Comparison of ENCODE assay signal across 14 cellular contexts in the genomic region with DNA sequence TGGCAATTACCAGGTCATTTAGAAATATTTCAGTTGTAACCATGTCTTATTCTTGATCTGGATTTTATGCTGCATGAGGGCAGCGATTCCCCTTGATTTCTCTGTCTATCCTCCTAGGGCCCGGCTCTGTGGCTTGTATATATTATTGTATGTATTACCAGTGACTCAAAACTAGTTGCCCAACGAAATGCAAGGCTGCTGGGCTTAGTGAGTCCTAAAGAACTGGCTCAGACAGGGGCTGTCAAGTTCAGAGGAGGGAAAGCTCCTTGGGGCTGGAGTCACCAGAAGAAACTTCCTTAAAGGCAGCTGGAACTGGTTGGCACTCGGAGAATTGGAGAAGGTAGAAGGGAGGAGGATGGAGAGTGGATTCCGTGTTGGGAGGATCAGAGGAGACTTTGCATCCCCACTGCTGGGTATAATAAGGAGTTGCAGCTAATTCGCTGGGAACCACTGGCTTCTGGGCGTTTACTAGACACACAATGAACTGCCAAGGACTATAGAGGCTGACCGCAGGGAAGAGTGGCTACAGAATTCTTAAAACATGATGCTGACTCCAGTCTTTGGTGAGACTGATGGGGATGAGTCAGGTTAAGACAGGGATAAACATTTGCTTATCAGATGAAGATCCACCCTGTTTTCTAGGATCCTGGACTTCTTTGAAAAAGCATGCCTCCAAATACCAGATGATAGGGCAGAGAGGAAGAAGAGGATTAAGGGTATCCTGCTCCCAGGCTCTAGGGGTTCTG.
DNase-seq lines count a peak whose midpoint lies in the region; ATAC-seq and TF ChIP-seq lines count a peak whose summit lies in the region.
"Had no signal": no experiment of that assay in that cellular context is flagged by ENCODE, and none has a peak within 500 bp of the region (broad histone marks: within the 10 kb centered on the region; RNA-seq: fewer than 3 reads in every experiment).

No MANE protein-coding gene starts in this region.

- H3K27ac Mint-ChIP-seq in glutamatergic neuron (ENCODE audit: unreplicated experiment): no peak overlapping the region
- H3K27ac Mint-ChIP-seq: natural killer cell had no signal

- no peak overlapping the region for H3K4me3 ChIP-seq in SJSA1
- no peak overlapping the region for H3K4me3 ChIP-seq in fibroblast of mammary gland (ENCODE audit: control insufficient read depth, low read depth, low read length)
- no peak overlapping the region for H3K4me3 ChIP-seq in skeletal muscle cell (ENCODE audit: low read depth, low read length)
- no peak overlapping the region for H3K4me3 ChIP-seq in heart right ventricle
- H3K4me3 ChIP-seq: left ventricle myocardium inferior, tibial artery had no signal

- no peaks in the 10 kb centered on the region for H3K9me3 ChIP-seq in SJSA1 (replicated peaks)
- H3K9me3 ChIP-seq in heart right ventricle: no peaks in the 10 kb centered on the region
- H3K9me3 ChIP-seq: left ventricle myocardium inferior, tibial artery had no signal

- H3K36me3 ChIP-seq in SJSA1 (no peaks in the 10 kb centered on the region), heart right ventricle (no peaks in the 10 kb centered on the region)
- H3K36me3 ChIP-seq: left ventricle myocardium inferior, tibial artery had no signal

- H3K4me3 Mint-ChIP-seq in glutamatergic neuron (ENCODE audit: unreplicated experiment): no peak overlapping the region
- H3K4me3 Mint-ChIP-seq: CD4-positive, CD25-positive, alpha-beta regulatory T cell; natural killer cell had no signal

- H3K36me3 Mint-ChIP-seq in glutamatergic neuron (ENCODE audit: unreplicated experiment): peaks cover 7% of the 10 kb centered on the region
- H3K36me3 Mint-ChIP-seq: CD4-positive, CD25-positive, alpha-beta regulatory T cell; natural killer cell had no signal

- DNase-seq in GM03348 (ENCODE audit: low spot score): peak; percentile 86
- peak; percentile 66 to 69 for DNase-seq in SJSA1 (ENCODE audit: low read depth in 1 of 2, low spot score in 2 of 2)
- DNase-seq in fibroblast of mammary gland (ENCODE audit: low read depth): peak; percentile 97
- peak; percentile 63 for DNase-seq in skeletal muscle cell (ENCODE audit: low read depth)
- no peak for DNase-seq in heart right ventricle
- DNase-seq in glutamatergic neuron: no peak
- DNase-seq: CD4-positive, CD25-positive, alpha-beta regulatory T cell; central memory CD4-positive, alpha-beta T cell; GDM1; left ventricle myocardium inferior; natural killer cell; tibial artery had no signal

- H3K4me1 ChIP-seq in SJSA1 (replicated peaks) (peaks cover 23% of the 10 kb centered on the region), heart right ventricle (peaks cover 0 to 33% (median 13%) of the 10 kb centered on the region in 9 donors)
- H3K4me1 ChIP-seq: tibial artery had no signal

- no peak for ATAC-seq in heart right ventricle
- no peak for ATAC-seq in GM18861 (IDR thresholded peaks at IDR 0.05; ENCODE audit: unreplicated experiment)
- no peak for ATAC-seq in GM18868 (IDR thresholded peaks at IDR 0.05; ENCODE audit: unreplicated experiment)

- peaks cover 3% of the 10 kb centered on the region for H3K27me3 Mint-ChIP-seq in glutamatergic neuron (ENCODE audit: unreplicated experiment)

- H3K9me3 Mint-ChIP-seq in glutamatergic neuron (ENCODE audit: unreplicated experiment): peaks cover 15% of the 10 kb centered on the region
- H3K9me3 Mint-ChIP-seq: natural killer cell had no signal

- WGBS in heart right ventricle, 2 donors: 89 to 92% methylated on average over 8 of the region's 8 CpGs

- H3K4me1 Mint-ChIP-seq in glutamatergic neuron (ENCODE audit: low read depth, unreplicated experiment): peaks cover 49% of the 10 kb centered on the region

- TF ChIP-seq CTCF in fibroblast of mammary gland (conservative IDR thresholded peaks at IDR 0.05; ENCODE audit: control insufficient read depth, insufficient read depth, low read depth, low read length) (no peak), heart right ventricle (IDR thresholded peaks at IDR 0.05) (no peak), glutamatergic neuron (IDR thresholded peaks at IDR 0.05; ENCODE audit: partially characterized antibody, unreplicated experiment) (no peak)

- H3K27ac ChIP-seq in SJSA1 (peak overlapping the region; percentile 23; the same call in 1 of the 2 replicates), heart right ventricle (no peak overlapping the region)
- H3K27ac ChIP-seq: left ventricle myocardium inferior, tibial artery had no signal

- H3K27me3 ChIP-seq in SJSA1 (replicated peaks) (no peaks in the 10 kb centered on the region), heart right ventricle (no peaks in the 10 kb centered on the region)
- H3K27me3 ChIP-seq: tibial artery had no signal

- intact Hi-C loops in heart right ventricle (cut with DNase I): no loop called here

Comparison
In these comparisons a context has a peak if more than half of its experiments do, and no peak if none do; other contexts are left out.
1. DNase-seq: peak in GM03348 (single experiment), SJSA1 (2 of 2), fibroblast of mammary gland (single experiment) and skeletal muscle cell (single experiment); none in heart right ventricle (0 of 2) and glutamatergic neuron (single experiment).